Comparison of ENCODE assay signal across 1 cellular context in the genomic region with DNA sequence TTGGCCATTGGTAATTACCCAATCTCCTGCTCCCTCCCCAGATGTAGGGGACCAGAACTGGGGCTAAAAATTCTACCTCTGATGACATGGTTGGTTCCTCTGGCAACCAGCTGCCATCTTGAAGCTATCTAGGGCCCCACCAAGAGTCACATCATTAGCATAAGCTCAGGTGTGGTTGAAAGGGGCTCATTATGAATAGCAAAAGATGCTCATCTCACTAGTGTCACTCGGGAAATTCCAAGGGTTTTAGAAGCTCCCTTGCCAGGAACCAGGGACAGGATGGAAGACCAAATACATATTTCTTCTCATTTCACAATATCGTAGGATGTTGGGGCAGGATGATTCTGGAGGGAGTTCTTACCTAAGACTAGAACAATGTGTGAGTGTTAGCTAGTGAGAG.
TF ChIP-seq lines count a peak whose summit lies in the region.

No MANE protein-coding gene starts in this region.

TF ChIP-seq in A549, 52 proteins besides CTCF, POLR2A, EP300 and RAD21 (continued from another document):
- TF ChIP-seq, protein P1, sequence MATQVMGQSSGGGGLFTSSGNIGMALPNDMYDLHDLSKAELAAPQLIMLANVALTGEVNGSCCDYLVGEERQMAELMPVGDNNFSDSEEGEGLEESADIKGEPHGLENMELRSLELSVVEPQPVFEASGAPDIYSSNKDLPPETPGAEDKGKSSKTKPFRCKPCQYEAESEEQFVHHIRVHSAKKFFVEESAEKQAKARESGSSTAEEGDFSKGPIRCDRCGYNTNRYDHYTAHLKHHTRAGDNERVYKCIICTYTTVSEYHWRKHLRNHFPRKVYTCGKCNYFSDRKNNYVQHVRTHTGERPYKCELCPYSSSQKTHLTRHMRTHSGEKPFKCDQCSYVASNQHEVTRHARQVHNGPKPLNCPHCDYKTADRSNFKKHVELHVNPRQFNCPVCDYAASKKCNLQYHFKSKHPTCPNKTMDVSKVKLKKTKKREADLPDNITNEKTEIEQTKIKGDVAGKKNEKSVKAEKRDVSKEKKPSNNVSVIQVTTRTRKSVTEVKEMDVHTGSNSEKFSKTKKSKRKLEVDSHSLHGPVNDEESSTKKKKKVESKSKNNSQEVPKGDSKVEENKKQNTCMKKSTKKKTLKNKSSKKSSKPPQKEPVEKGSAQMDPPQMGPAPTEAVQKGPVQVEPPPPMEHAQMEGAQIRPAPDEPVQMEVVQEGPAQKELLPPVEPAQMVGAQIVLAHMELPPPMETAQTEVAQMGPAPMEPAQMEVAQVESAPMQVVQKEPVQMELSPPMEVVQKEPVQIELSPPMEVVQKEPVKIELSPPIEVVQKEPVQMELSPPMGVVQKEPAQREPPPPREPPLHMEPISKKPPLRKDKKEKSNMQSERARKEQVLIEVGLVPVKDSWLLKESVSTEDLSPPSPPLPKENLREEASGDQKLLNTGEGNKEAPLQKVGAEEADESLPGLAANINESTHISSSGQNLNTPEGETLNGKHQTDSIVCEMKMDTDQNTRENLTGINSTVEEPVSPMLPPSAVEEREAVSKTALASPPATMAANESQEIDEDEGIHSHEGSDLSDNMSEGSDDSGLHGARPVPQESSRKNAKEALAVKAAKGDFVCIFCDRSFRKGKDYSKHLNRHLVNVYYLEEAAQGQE (IDR thresholded peaks at IDR 0.05): 0 out of 2 replicates have a peak, but pooled peaks have one; percentile 10
- peak; percentile 9 for TF ChIP-seq POLR2AphosphoS2 (conservative IDR thresholded peaks at IDR 0.05; ENCODE audit: low read length)
- no peak for TF ChIP-seq TP53 (CRISPR knock-in tag; IDR thresholded peaks at IDR 0.05)
- TF ChIP-seq FOSB (CRISPR knock-in tag; IDR thresholded peaks at IDR 0.05): peak; percentile 87
- TF ChIP-seq HDAC2 (IDR thresholded peaks at IDR 0.05): no peak
- peak; percentile 79 for TF ChIP-seq TFCP2L1 (CRISPR knock-in tag; IDR thresholded peaks at IDR 0.05)
- TF ChIP-seq HOXA7 (CRISPR knock-in tag; IDR thresholded peaks at IDR 0.05): peak; percentile 83; the same call in 1 of the 2 replicates
- 0 out of 5 replicates have a peak, but pooled peaks of 1 of the 2 experiments have one; percentile 9 for TF ChIP-seq JUN (IDR thresholded peaks at IDR 0.05)
- TF ChIP-seq CEBPB (IDR thresholded peaks at IDR 0.05): peak in 1 of 2 experiments; percentile 30; a peak in 1 of 4 replicates
TF ChIP-seq in A549: peak in this region for 7.
